In genomic region chr2:236612737-236613136, GRCh38 we compare ENCODE assay signal across 1 cellular context.
TF ChIP-seq lines count a peak whose summit lies in the region.

No MANE protein-coding gene starts in this region.

TF ChIP-seq in HCT116, 20 proteins besides CTCF, POLR2A, EP300 and RAD21 (continued from another document):
- TF ChIP-seq ZBTB33 (IDR thresholded peaks at IDR 0.05; ENCODE audit: extremely low read depth, insufficient replicate concordance, low read length) (no peak), EZH2 (IDR thresholded peaks at IDR 0.05) (no peak), ZFX (IDR thresholded peaks at IDR 0.05) (no peak), ZNF274 (IDR thresholded peaks at IDR 0.05; ENCODE audit: low read depth, low read length) (no peak)
